Comparison of ENCODE assay signal across 1 cellular context in the genomic region with DNA sequence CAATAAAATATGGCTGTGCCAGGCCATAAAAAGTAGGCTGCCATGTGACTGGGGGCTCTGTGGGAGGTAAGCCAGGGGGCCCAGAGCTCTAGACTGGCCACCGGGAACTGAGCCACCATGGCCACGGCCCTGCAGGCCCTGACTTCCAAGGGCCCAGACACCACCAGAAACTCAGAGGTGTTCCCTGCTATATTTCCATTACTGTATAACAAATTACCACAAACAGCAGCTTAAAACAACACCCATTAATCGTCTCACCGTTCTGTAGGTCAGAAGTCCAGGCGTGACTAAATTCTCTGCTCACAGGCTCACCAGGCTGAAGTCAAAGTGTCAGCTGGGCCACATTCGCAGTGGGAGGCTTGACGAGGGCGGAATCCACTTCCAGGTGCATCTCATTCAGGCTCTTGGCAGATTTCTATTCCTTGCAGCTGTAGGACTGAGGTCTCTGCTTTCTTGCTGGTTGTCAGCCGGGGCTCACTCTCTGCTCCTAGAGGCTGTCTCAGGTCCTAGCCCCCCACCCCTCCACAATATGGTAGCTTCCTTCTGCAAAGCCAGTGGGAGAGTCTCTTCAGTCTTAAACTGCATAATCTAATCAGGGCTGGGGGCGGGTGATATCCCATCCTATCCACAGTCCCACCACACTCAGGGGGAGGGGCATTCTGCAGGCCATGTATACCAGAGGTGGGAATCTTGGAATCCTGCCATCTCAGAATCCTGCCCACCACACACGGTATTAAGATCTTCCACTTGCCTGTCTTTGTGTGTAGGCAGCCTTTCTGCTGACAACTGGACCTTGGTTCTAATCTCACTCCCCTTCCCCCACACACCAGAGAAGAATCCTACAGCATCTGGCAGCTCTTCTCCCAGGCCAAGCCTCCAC.
TF ChIP-seq lines count a peak whose summit lies in the region.

No MANE protein-coding gene starts in this region.

TF ChIP-seq in WTC11, 78 proteins besides CTCF, POLR2A, EP300 and RAD21 (continued from another document):
- no peak for TF ChIP-seq NFYB (CRISPR knock-in tag; conservative IDR thresholded peaks at IDR 0.05; ENCODE audit: low read depth)
